Comparison of ENCODE assay signal across 8 cellular contexts in the genomic region with DNA sequence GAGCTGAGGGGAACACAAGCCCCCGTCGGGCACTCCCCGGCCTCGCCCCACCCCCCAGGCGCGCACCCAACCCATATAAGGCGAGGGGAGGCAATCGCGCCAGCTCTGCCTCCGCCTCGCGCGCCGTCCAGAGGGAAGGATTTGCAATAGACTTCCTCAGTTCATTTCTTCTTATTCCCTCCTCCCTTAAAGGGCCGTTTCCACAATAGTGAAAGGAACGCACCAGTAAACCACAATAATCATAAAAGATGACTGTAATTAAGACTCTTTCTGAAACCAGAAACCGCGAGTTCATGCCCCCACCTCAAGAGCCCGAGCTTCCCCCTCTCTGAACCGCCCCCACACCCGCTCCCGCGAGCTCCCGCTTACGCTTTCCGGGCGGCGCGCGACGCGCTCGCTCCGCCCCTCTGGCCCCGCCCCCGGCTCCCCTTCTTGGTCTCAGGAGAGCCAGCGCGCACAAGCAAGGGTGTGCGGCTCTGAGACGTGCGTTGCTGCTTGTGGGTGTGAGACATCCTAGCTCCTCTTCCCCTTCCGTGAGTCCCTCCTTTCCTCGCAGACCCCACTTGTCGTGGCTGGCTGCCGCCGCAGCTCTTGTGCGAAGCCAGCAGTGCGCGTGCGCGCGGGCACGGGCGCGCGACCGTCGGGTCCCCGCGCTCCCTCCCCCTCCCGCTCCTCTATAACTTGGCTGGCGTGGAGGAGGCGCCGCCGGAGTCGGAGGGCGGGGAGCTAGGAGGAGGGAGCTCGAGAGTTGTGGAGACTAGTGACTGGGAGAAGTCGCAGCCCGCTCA. TPM values are rescaled to one million over a fixed set of nuclear protein-coding genes. Genes with fewer than 3 reads are reported as not detected.
A peak's percentile ranks its signal among the peaks of the same experiment; 100 is the strongest.
DNase-seq lines count a peak whose midpoint lies in the region; ATAC-seq and TF ChIP-seq lines count a peak whose summit lies in the region.

A gene with protein sequence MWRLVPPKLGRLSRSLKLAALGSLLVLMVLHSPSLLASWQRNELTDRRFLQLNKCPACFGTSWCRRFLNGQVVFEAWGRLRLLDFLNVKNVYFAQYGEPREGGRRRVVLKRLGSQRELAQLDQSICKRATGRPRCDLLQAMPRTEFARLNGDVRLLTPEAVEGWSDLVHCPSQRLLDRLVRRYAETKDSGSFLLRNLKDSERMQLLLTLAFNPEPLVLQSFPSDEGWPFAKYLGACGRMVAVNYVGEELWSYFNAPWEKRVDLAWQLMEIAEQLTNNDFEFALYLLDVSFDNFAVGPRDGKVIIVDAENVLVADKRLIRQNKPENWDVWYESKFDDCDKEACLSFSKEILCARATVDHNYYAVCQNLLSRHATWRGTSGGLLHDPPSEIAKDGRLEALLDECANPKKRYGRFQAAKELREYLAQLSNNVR (plus strand): TSS at position 457 of the 788 bp plus-strand sequence. CDS start 510 bp downstream, outside the sequence.

- H3K4me3 ChIP-seq in GM12864 (ENCODE audit: low read depth, low read length) = peak within 1 kb of the TSS; percentile 96

- H3K4me1 Mint-ChIP-seq in activated naive CD8-positive, alpha-beta T cell (ENCODE audit: low read depth) = peaks cover 35% of the 10 kb centered on the region

- peak within 1 kb of the TSS; percentile 91 for H3K27ac Mint-ChIP-seq in activated naive CD8-positive, alpha-beta T cell

- H3K36me3 Mint-ChIP-seq in activated naive CD8-positive, alpha-beta T cell = no peaks in the 10 kb centered on the region

- H3K27me3 Mint-ChIP-seq in activated naive CD8-positive, alpha-beta T cell = peaks cover 3% of the 10 kb centered on the region

- peak within 1 kb of the TSS; percentile 96 for H3K4me3 Mint-ChIP-seq in activated naive CD8-positive, alpha-beta T cell

- DNase-seq in GM12864 (ENCODE audit: low read depth) = peak; percentile 83
- peak; percentile 100 for DNase-seq in NCI-H1105 treated with DMSO at 0.1 percent for 48 hours (lab: John Stamatoyannopoulos, UW)
- DNase-seq in SKM-1 treated with dmso at 0.1 percent for 144 hours (lab: John Stamatoyannopoulos, UW; ENCODE audit: unreplicated experiment) = peak; percentile 94
- DNase-seq in glomerular visceral epithelial cell (ENCODE audit: extremely low spot score) = peak; percentile 94
- peak; percentile 79 for DNase-seq in omental fat pad (ENCODE audit: low spot score)

- H3K9me3 Mint-ChIP-seq in activated naive CD8-positive, alpha-beta T cell (ENCODE audit: low read depth) = no peaks in the 10 kb centered on the region

- H3K27ac ChIP-seq in temporal lobe (ENCODE audit: low read depth, low read length) = peak within 1 kb of the TSS; percentile 98

- ATAC-seq in HG02678 (IDR thresholded peaks at IDR 0.05; ENCODE audit: unreplicated experiment) (peak; percentile 55), omental fat pad (ENCODE audit: low FRiP score) (peak; percentile 91)

- TF ChIP-seq CTCF in GM12864 (IDR thresholded peaks at IDR 0.05; ENCODE audit: low read depth, low read length, missing control alignments) (no peak), omental fat pad (IDR thresholded peaks at IDR 0.05) (no peak)

RNA-seq across cellular contexts. Expression of the gene that starts here (rescaled TPM):
- total RNA-seq in omental fat pad (10 to 100 TPM; 23.5 to 36.9 (median 34.4) TPM), temporal lobe (30.5 TPM)

Comparison
In these comparisons a context has a peak if more than half of its experiments do, and no peak if none do; other contexts are left out.
1. Peak in every context shown above with its lines: DNase-seq, ATAC-seq, H3K4me3 ChIP-seq and H3K27ac ChIP-seq.